Comparison of ENCODE assay signal across 7 cellular contexts in the genomic region with DNA sequence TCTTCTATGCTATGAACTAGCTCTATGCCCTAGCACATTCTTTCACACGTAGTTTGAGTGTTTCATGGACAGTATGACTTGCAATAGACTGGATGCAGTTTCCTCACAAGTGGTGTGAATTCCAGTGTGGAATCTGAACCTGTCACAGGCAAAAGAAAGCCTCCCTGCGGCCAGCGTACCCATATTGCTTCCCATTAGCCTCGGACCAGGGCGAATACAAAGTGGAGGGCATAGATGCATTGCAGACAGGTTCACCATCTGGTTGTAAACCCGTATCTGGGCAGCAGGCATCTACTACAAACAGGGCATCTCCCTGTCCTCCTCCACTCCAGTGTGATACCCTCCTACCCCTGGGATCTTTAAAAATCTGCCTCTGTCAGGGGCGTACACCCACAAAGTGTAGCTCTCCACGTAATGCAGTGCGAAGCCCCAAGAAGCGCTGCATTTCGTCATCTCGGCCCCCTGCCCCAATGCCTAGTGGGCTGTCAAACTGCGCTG. TPM values are rescaled to one million over a fixed set of nuclear protein-coding genes. Genes with fewer than 3 reads are reported as not detected.
A peak's percentile ranks its signal among the peaks of the same experiment; 100 is the strongest.
DNase-seq lines count a peak whose midpoint lies in the region; ATAC-seq and TF ChIP-seq lines count a peak whose summit lies in the region.
"Had no signal": no experiment of that assay in that cellular context is flagged by ENCODE, and none has a peak within 500 bp of the region (broad histone marks: within the 10 kb centered on the region; RNA-seq: fewer than 3 reads in every experiment).

No MANE protein-coding gene starts in this region.

- no peak overlapping the region for H2AK5ac ChIP-seq in mesenchymal stem cell (ENCODE audit: low read length, severe bottlenecking)

- no peak overlapping the region for H2BK15ac ChIP-seq in mesenchymal stem cell (ENCODE audit: low read depth, poor library complexity, severe bottlenecking)

- H4K8ac ChIP-seq in mesenchymal stem cell (ENCODE audit: low read length), result peak overlapping the region; percentile 24

- WGBS in mesenchymal stem cell, result 21% methylated on average over 13 of the region's 13 CpGs

- peak overlapping the region in 1 of 2 experiments; percentile 77 for H3K23ac ChIP-seq in mesenchymal stem cell (ENCODE audit: low read length in 2 of 2)

- H3K9me3 Mint-ChIP-seq in CD8-positive, alpha-beta T cell, result no peaks in the 10 kb centered on the region
- no peaks in the 10 kb centered on the region for H3K9me3 Mint-ChIP-seq in WTC11
- H3K9me3 Mint-ChIP-seq: activated T-cell treated with anti-CD3 and anti-CD28 coated beads, Interleukin-2, amount 50 U/mL, for 72 hours had no signal

- peak overlapping the region; percentile 22 to 70 for H3K4ac ChIP-seq in mesenchymal stem cell (ENCODE audit: low read depth in 1 of 2, low read length in 2 of 2)

- H2BK120ac ChIP-seq in mesenchymal stem cell (ENCODE audit: low read depth, low read length), result no peak overlapping the region

- H3K14ac ChIP-seq in mesenchymal stem cell (ENCODE audit: low read length in 2 of 2), result no peak overlapping the region

- no peaks in the 10 kb centered on the region for H3K27me3 ChIP-seq in CD8-positive, alpha-beta T cell (ENCODE audit: insufficient read depth, low read length)
- H3K27me3 ChIP-seq in mesenchymal stem cell (ENCODE audit: control insufficient read depth in 1 of 2, insufficient read depth in 1 of 2, low read length in 2 of 2), result no peaks in the 10 kb centered on the region

- H3K79me1 ChIP-seq in mesenchymal stem cell (replicated peaks; ENCODE audit: low read length, poor library complexity, severe bottlenecking), result no peaks in the 10 kb centered on the region

- peaks cover 11% of the 10 kb centered on the region for H3K36me3 Mint-ChIP-seq in CD8-positive, alpha-beta T cell
- H3K36me3 Mint-ChIP-seq in WTC11, result no peaks in the 10 kb centered on the region

- H3K4me3 Mint-ChIP-seq in CD8-positive, alpha-beta T cell, result no peak overlapping the region
- H3K4me3 Mint-ChIP-seq in WTC11, result no peak overlapping the region
- H3K4me3 Mint-ChIP-seq: activated T-cell treated with anti-CD3 and anti-CD28 coated beads, Interleukin-2, amount 50 U/mL, for 72 hours had no signal

- peak overlapping the region; percentile 97 for H3K9ac ChIP-seq in mesenchymal stem cell (ENCODE audit: low read length)

- H3K36me3 ChIP-seq in CD8-positive, alpha-beta T cell (ENCODE audit: insufficient read depth, low read length), result no peaks in the 10 kb centered on the region
- H3K36me3 ChIP-seq in mesenchymal stem cell (ENCODE audit: control insufficient read depth in 1 of 2, insufficient read depth in 2 of 2, low read depth in 1 of 2, low read length in 2 of 2), result peaks cover 7 to 14% of the 10 kb centered on the region in 2 experiments

- H3K9me3 ChIP-seq in CD8-positive, alpha-beta T cell (ENCODE audit: low read length), result no peaks in the 10 kb centered on the region
- no peaks in the 10 kb centered on the region for H3K9me3 ChIP-seq in mesenchymal stem cell (ENCODE audit: control insufficient read depth, low read length)

- peak overlapping the region; percentile 84 for H2AFZ ChIP-seq in mesenchymal stem cell (ENCODE audit: low read depth, low read length)

- H3K4me3 ChIP-seq in CD8-positive, alpha-beta T cell (ENCODE audit: low read depth, low read length), result peak overlapping the region; percentile 70
- H3K4me3 ChIP-seq in mesenchymal stem cell (ENCODE audit: insufficient read depth in 1 of 2, low read depth in 1 of 2, low read length in 2 of 2), result peak overlapping the region; percentile 55 to 84

- H3K4me1 Mint-ChIP-seq in CD8-positive, alpha-beta T cell (ENCODE audit: low read depth), result peaks cover 34% of the 10 kb centered on the region
- H3K4me1 Mint-ChIP-seq in WTC11, result peaks cover 22% of the 10 kb centered on the region

- no peak overlapping the region for H3K27ac Mint-ChIP-seq in CD8-positive, alpha-beta T cell
- peak overlapping the region; percentile 73 for H3K27ac Mint-ChIP-seq in WTC11
- H3K27ac Mint-ChIP-seq: activated T-cell treated with anti-CD3 and anti-CD28 coated beads, Interleukin-2, amount 50 U/mL, for 72 hours had no signal

- POLR2A ChIA-PET in CD8-positive, alpha-beta T cell (lab: Charles Lee), result interaction anchor here (1.2 kb wide), 1 partner anchor 23 kb away, joined by 4 read pairs; no protein-coding TSS in a partner anchor
- POLR2A ChIA-PET in WTC11 (lab: Charles Lee), result interaction anchor here (0.9 to 1.4 kb wide), 2 partner anchors 12 to 16 kb away, joined by 3 to 4 read pairs; a partner anchor contains a TSS

- peaks cover 29% of the 10 kb centered on the region for H3K4me1 ChIP-seq in CD8-positive, alpha-beta T cell (ENCODE audit: insufficient read depth, low read length)
- peaks cover 31% of the 10 kb centered on the region for H3K4me1 ChIP-seq in mesenchymal stem cell (ENCODE audit: control insufficient read depth, insufficient read depth, low read depth, low read length)

- peak overlapping the region; percentile 1 for H2BK5ac ChIP-seq in mesenchymal stem cell (ENCODE audit: low read depth, low read length, poor library complexity, severe bottlenecking)

- TF ChIP-seq CTCF in CD8-positive, alpha-beta T cell (IDR thresholded peaks at IDR 0.05), result no peak
- TF ChIP-seq CTCF in WTC11 (IDR thresholded peaks at IDR 0.05), result no peak

- peak overlapping the region; percentile 93 for H3K27ac ChIP-seq in CD8-positive, alpha-beta T cell (ENCODE audit: low read depth, low read length)
- peak overlapping the region; percentile 71 for H3K27ac ChIP-seq in mesenchymal stem cell (ENCODE audit: low read length, poor library complexity, severe bottlenecking)

- no peak for ATAC-seq in CD8-positive, alpha-beta T cell
- no peak for ATAC-seq in WTC11

- peak overlapping the region; percentile 38 to 93 for H2BK12ac ChIP-seq in mesenchymal stem cell (ENCODE audit: low read length in 2 of 2)

- CTCF ChIA-PET in CD8-positive, alpha-beta T cell (lab: Charles Lee), result no interaction called here
- CTCF ChIA-PET in WTC11 (lab: Charles Lee), result interaction anchor here (0.6 to 1.0 kb wide), 2 partner anchors 12 to 13 kb away, joined by 4 read pairs; no protein-coding TSS in a partner anchor

- H3K27me3 Mint-ChIP-seq in CD8-positive, alpha-beta T cell (ENCODE audit: low read depth), result no peaks in the 10 kb centered on the region
- H3K27me3 Mint-ChIP-seq in WTC11 (ENCODE audit: low read depth), result peaks cover 19% of the 10 kb centered on the region

- no peak for DNase-seq in CD8-positive, alpha-beta T cell
- DNase-seq in WTC11 (ENCODE audit: low spot score), result no peak
- DNase-seq in mesenchymal stem cell, result no peak
- no peak for DNase-seq in dedifferentiated amniotic fluid mesenchymal stem cell (ENCODE audit: extremely low spot score)
- no peak for DNase-seq in NCI-H345 treated with DMSO at 0.1 percent for 48 hours (lab: John Stamatoyannopoulos, UW; ENCODE audit: unreplicated experiment)
- no peak for DNase-seq in T-helper 1 cell

- intact Hi-C loops in CD8-positive, alpha-beta T cell (cut with DNase I, micrococcal nuclease), result loop anchor here (1.0 to 5.0 kb wide), 10 partner anchors 12 to 1005 kb away; a partner anchor contains a TSS

- H4K91ac ChIP-seq in mesenchymal stem cell (ENCODE audit: low read length), result no peak overlapping the region

- peak overlapping the region; percentile 77 for H3K4me2 ChIP-seq in mesenchymal stem cell (ENCODE audit: low read length, poor library complexity, severe bottlenecking)

- H3K18ac ChIP-seq in mesenchymal stem cell (ENCODE audit: low read depth in 1 of 2, low read length in 2 of 2), result peak overlapping the region; percentile 84 to 88

TF ChIP-seq in WTC11, 78 proteins besides CTCF, POLR2A, EP300 and RAD21 (continues in another document):
- TF ChIP-seq, protein P1, sequence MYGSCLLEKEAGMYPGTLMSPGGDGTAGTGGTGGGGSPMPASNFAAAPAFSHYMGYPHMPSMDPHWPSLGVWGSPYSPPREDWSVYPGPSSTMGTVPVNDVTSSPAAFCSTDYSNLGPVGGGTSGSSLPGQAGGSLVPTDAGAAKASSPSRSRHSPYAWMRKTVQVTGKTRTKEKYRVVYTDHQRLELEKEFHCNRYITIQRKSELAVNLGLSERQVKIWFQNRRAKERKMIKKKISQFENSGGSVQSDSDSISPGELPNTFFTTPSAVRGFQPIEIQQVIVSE (CRISPR knock-in tag; IDR thresholded peaks at IDR 0.05; ENCODE audit: borderline replicate concordance), result no peak
- TF ChIP-seq, protein P2, sequence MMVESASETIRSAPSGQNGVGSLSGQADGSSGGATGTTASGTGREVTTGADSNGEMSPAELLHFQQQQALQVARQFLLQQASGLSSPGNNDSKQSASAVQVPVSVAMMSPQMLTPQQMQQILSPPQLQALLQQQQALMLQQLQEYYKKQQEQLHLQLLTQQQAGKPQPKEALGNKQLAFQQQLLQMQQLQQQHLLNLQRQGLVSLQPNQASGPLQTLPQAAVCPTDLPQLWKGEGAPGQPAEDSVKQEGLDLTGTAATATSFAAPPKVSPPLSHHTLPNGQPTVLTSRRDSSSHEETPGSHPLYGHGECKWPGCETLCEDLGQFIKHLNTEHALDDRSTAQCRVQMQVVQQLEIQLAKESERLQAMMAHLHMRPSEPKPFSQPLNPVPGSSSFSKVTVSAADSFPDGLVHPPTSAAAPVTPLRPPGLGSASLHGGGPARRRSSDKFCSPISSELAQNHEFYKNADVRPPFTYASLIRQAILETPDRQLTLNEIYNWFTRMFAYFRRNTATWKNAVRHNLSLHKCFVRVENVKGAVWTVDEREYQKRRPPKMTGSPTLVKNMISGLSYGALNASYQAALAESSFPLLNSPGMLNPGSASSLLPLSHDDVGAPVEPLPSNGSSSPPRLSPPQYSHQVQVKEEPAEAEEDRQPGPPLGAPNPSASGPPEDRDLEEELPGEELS (CRISPR knock-in tag; IDR thresholded peaks at IDR 0.05), result no peak
- TF ChIP-seq PRRX2 (CRISPR knock-in tag; IDR thresholded peaks at IDR 0.05) (no peak), CREB1 (CRISPR knock-in tag; IDR thresholded peaks at IDR 0.05) (no peak), RORB (CRISPR knock-in tag; IDR thresholded peaks at IDR 0.05) (no peak)

RNA-seq across cellular contexts. Expression of a gene that starts 1.4 kb away (rescaled TPM):
- total RNA-seq in CD8-positive, alpha-beta T cell, result 100 to 1,000 TPM; 111 to 112 TPM
- total RNA-seq in WTC11 (2021), result 53.0 to 58.5 TPM (median 55.8 TPM) in 3 replicates
- 55.2 TPM for polyA plus RNA-seq in mesenchymal stem cell (2013, experiment 1 of 2)
- 52.0 TPM for polyA plus RNA-seq in mesenchymal stem cell (2013, experiment 2 of 2)

RNA-seq across cellular contexts. Expression of a gene that starts 12.8 kb away (rescaled TPM):
- total RNA-seq in CD8-positive, alpha-beta T cell, result 10 to 100 TPM; 92.1 to 95.1 TPM
- total RNA-seq in WTC11 (2021), result 65.4 to 67.6 TPM (median 65.9 TPM) in 3 replicates
- polyA plus RNA-seq in mesenchymal stem cell (2013, experiment 1 of 2), result 57.9 TPM
- 59.6 TPM for polyA plus RNA-seq in mesenchymal stem cell (2013, experiment 2 of 2)

RNA-seq across cellular contexts. Expression of a gene that starts 25.3 kb away (rescaled TPM):
- 10 to 100 TPM; 15.1 to 15.2 TPM for total RNA-seq in CD8-positive, alpha-beta T cell
- 49.8 to 50.8 TPM (median 49.9 TPM) in 3 replicates for total RNA-seq in WTC11 (2021)
- polyA plus RNA-seq in mesenchymal stem cell (2013, experiment 1 of 2), result 60.9 TPM
- polyA plus RNA-seq in mesenchymal stem cell (2013, experiment 2 of 2), result 57.5 TPM

RNA-seq across cellular contexts. Expression of a gene that starts 34.2 kb away (rescaled TPM):
- under 1 TPM in 1 of 2 experiments, not detected in 1; 0.19 TPM for total RNA-seq in CD8-positive, alpha-beta T cell
- total RNA-seq in WTC11 (2021), result 3.6 to 5.0 TPM (median 3.7 TPM) in 3 replicates
- polyA plus RNA-seq in mesenchymal stem cell (2013, experiment 1 of 2), result 2.2 TPM
- 2.4 TPM for polyA plus RNA-seq in mesenchymal stem cell (2013, experiment 2 of 2)

RNA-seq across cellular contexts. Expression of a gene that starts 34.7 kb away (rescaled TPM):
- total RNA-seq in CD8-positive, alpha-beta T cell, result 10 to 100 TPM; 10.1 to 13.5 TPM
- total RNA-seq in WTC11 (2021), result 118 to 126 TPM (median 119 TPM) in 3 replicates
- polyA plus RNA-seq in mesenchymal stem cell (2013, experiment 1 of 2), result 50.5 TPM
- 52.5 TPM for polyA plus RNA-seq in mesenchymal stem cell (2013, experiment 2 of 2)
